24 cellular contexts compared by ENCODE assay signal in the genomic region with DNA sequence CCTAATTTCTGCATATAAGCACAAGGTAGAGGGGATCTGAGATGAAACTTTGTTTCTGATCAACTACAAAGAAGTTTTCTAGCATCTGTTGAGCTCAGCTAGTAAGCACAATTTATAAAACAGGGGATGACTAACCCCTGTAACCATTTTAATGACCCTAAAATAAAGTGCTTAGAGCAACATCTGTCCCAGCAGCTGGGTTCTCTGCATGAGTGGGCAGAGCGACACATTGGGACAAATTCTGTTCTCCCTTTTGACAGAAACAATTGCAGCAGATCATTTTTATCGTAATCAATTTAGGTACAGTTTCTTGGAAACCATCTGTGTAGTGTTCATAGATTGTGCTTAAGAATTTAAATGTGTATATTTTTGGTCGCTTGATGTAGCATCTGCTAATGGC.
DNase-seq lines count a peak whose midpoint lies in the region; ATAC-seq, FAIRE-seq and TF ChIP-seq lines count a peak whose summit lies in the region.
"Had no signal": no experiment of that assay in that cellular context is flagged by ENCODE, and none has a peak within 500 bp of the region (broad histone marks: within the 10 kb centered on the region; RNA-seq: fewer than 3 reads in every experiment).

No MANE protein-coding gene starts in this region.

- H3K27ac ChIP-seq in A673 (ENCODE audit: low read depth, low read length, poor library complexity, severe bottlenecking): no peak overlapping the region
- H3K27ac ChIP-seq in GM23248: no peak overlapping the region
- H3K27ac ChIP-seq in GM12878 (ENCODE audit: control insufficient read depth, insufficient read depth): no peak overlapping the region
- H3K27ac ChIP-seq: BLaER1 treated with 17β-estradiol and CSF1 and Interleukin-3, amounts not matched to agents 10 nM and 100 nM; SK-N-MC had no signal

- H3K4me3 Mint-ChIP-seq in progenitor cell of endocrine pancreas (ENCODE audit: low read depth): no peak overlapping the region
- H3K4me3 Mint-ChIP-seq: CD8-positive, alpha-beta memory T cell; HFFc6 had no signal

- no peaks in the 10 kb centered on the region for H3K27me3 Mint-ChIP-seq in progenitor cell of endocrine pancreas
- H3K27me3 Mint-ChIP-seq: CD8-positive, alpha-beta memory T cell had no signal

- intact Hi-C loops in A673 (cut with micrococcal nuclease; ENCODE audit: unreplicated experiment): no loop called here
- intact Hi-C loops in GM12878 (cut with micrococcal nuclease; ENCODE audit: unreplicated experiment): no loop called here

- no peaks in the 10 kb centered on the region for H3K4me1 Mint-ChIP-seq in progenitor cell of endocrine pancreas (ENCODE audit: low read depth)

- CTCF ChIA-PET in A673 (lab: Charles Lee): no interaction called here
- CTCF ChIA-PET in GM12878 (lab: Yijun Ruan, JAX): interaction anchor here (0.7 to 2.0 kb wide), 11 partner anchors 8 to 1159 kb away, joined by 3 to 8 read pairs (median 3); no protein-coding TSS in a partner anchor

- H3K27me3 ChIP-seq in A673 (replicated peaks; ENCODE audit: insufficient read depth, low read depth, low read length, poor library complexity) (no peaks in the 10 kb centered on the region), GM23248 (replicated peaks; ENCODE audit: insufficient read depth) (no peaks in the 10 kb centered on the region), GM12878 (replicated peaks in 1 of 2; ENCODE audit: control insufficient read depth in 2 of 2, insufficient read depth in 2 of 2, low read length in 1 of 2) (no peaks in the 10 kb centered on the region)
- H3K27me3 ChIP-seq: BLaER1 treated with 17β-estradiol and CSF1 and Interleukin-3, amounts not matched to agents 10 nM and 100 nM had no signal

- H3F3A ChIP-seq in GM23248 (ENCODE audit: insufficient read depth): no peaks in the 10 kb centered on the region

- POLR2A ChIA-PET in A673 (lab: Charles Lee; ENCODE audit: low non-redundant PET) (interaction anchor here (0.6 kb wide), 1 partner anchor 795 kb away, joined by 4 read pairs; no protein-coding TSS in a partner anchor), GM12878 (lab: Charles Lee) (no interaction called here)

- RAD21 ChIA-PET in GM12878 (lab: Charles Lee; ENCODE audit: unreplicated experiment): interaction anchor here (0.7 to 2.3 kb wide), 7 partner anchors 10 to 171 kb away, joined by 3 to 11 read pairs (median 4); no protein-coding TSS in a partner anchor

- H3K9ac ChIP-seq in GM23248 (no peak overlapping the region), GM12878 (ENCODE audit: control insufficient read depth, insufficient read depth, low read length) (no peak overlapping the region)
- H3K9ac ChIP-seq: BLaER1 treated with 17β-estradiol and CSF1 and Interleukin-3, amounts not matched to agents 10 nM and 100 nM had no signal

- 61 to 65% methylated on average over 3 of the region's 3 CpGs for WGBS in GM23248 (ENCODE audit: low coverage in 1 of 2, low lambda C conversion rate in 2 of 2, missing lambda C conversion rate in 2 of 2), 2 experiments
- WGBS in GM12878 (ENCODE audit: insufficient coverage, insufficient replicate concordance, low lambda C conversion rate, missing lambda C conversion rate): 17% methylated on average over 3 of the region's 3 CpGs

- H4K20me1 ChIP-seq in GM23248 (ENCODE audit: insufficient read depth) (no peaks in the 10 kb centered on the region), GM12878 (ENCODE audit: control insufficient read depth, insufficient read depth) (no peaks in the 10 kb centered on the region)
- H4K20me1 ChIP-seq: BLaER1 treated with 17β-estradiol and CSF1 and Interleukin-3, amounts not matched to agents 10 nM and 100 nM had no signal

- ATAC-seq in GM12878: peak; percentile 17; the same call in 2 of the 3 replicates
- ATAC-seq in HG02759 (IDR thresholded peaks at IDR 0.05; ENCODE audit: unreplicated experiment): no peak

- in situ Hi-C loops in GM23248 (cut with MboI) (no loop called here), GM12878 (cut with MboI) (no loop called here)

- H3K4me1 ChIP-seq in A673 (ENCODE audit: insufficient read depth, low read length, poor library complexity, severe bottlenecking) (no peaks in the 10 kb centered on the region), GM23248 (ENCODE audit: insufficient read depth) (no peaks in the 10 kb centered on the region), GM12878 (ENCODE audit: control insufficient read depth, insufficient read depth, low read length) (peaks cover 5% of the 10 kb centered on the region)

- no peak for TF ChIP-seq CTCF in A673 (conservative IDR thresholded peaks at IDR 0.05; ENCODE audit: low read depth, low read length)
- no peak for TF ChIP-seq CTCF in GM12878 (IDR thresholded peaks at IDR 0.05 in 2 of 3, conservative IDR thresholded peaks at IDR 0.05 in 1 of 3; ENCODE audit: control insufficient read depth in 2 of 3, extremely low read depth in 1 of 3, insufficient read depth in 1 of 3, low read depth in 3 of 3, low read length in 3 of 3)
- no peak for TF ChIP-seq CTCF in progenitor cell of endocrine pancreas (IDR thresholded peaks at IDR 0.05; ENCODE audit: unreplicated experiment)

- H3K9me3 ChIP-seq in A673 (ENCODE audit: low read depth, low read length, poor library complexity, severe bottlenecking) (no peaks in the 10 kb centered on the region), GM23248 (ENCODE audit: low read depth) (no peaks in the 10 kb centered on the region), GM12878 (replicated peaks; ENCODE audit: control insufficient read depth, insufficient read depth, low read length) (no peaks in the 10 kb centered on the region; the same call in 2 of the 3 replicates)

- no peak overlapping the region for H3K27ac Mint-ChIP-seq in progenitor cell of endocrine pancreas
- H3K27ac Mint-ChIP-seq: CD8-positive, alpha-beta memory T cell; HFFc6 had no signal

- H3K36me3 ChIP-seq in A673 (ENCODE audit: insufficient read depth, low read length, poor library complexity, severe bottlenecking) (no peaks in the 10 kb centered on the region), GM23248 (ENCODE audit: low read depth) (no peaks in the 10 kb centered on the region), GM12878 (ENCODE audit: control insufficient read depth in 2 of 2, insufficient read depth in 2 of 2, low read length in 1 of 2) (no peaks in the 10 kb centered on the region)
- H3K36me3 ChIP-seq: BLaER1 treated with 17β-estradiol and CSF1 and Interleukin-3, amounts not matched to agents 10 nM and 100 nM had no signal

- H2AFZ ChIP-seq in GM23248 (no peak overlapping the region), GM12878 (ENCODE audit: control insufficient read depth, low read depth, low read length) (no peak overlapping the region)

- TF ChIP-seq EP300 in GM12878 (IDR thresholded peaks at IDR 0.05; ENCODE audit: borderline replicate concordance in 1 of 2, control insufficient read depth in 1 of 2, low read depth in 2 of 2, low read length in 2 of 2): no peak

- H3K4me2 ChIP-seq in GM23248 (ENCODE audit: unreplicated experiment) (no peak overlapping the region), GM12878 (ENCODE audit: control insufficient read depth, insufficient read depth) (no peak overlapping the region)

- BruUV-seq in A673 (replicated peaks; lab: Mats Ljungman, UMichigan) (no TSS peak), GM12878 (replicated peaks; lab: Mats Ljungman, UMichigan) (no TSS peak)

- no peak for TF ChIP-seq POLR2A in GM12878 (IDR thresholded peaks at IDR 0.05; ENCODE audit: low read depth, low read length)

- no peaks in the 10 kb centered on the region for H3K9me3 Mint-ChIP-seq in progenitor cell of endocrine pancreas (ENCODE audit: low read depth)
- H3K9me3 Mint-ChIP-seq: CD8-positive, alpha-beta memory T cell had no signal

- DNase-seq in A673 (ENCODE audit: low spot score) (peak; percentile 36), GM23248 (peak; percentile 15), NCI-H2171 (lab: John Stamatoyannopoulos, UW) (peak; percentile 69), GM12878 (ENCODE audit: low read depth, low spot score) (no peak), COLO829 (ENCODE audit: low spot score) (no peak), progenitor cell of endocrine pancreas (ENCODE audit: low spot score, unreplicated experiment) (no peak), SIG-M5 (lab: John Stamatoyannopoulos, UW) (no peak)
- DNase-seq: CD8-positive, alpha-beta memory T cell; DMS79 treated with DMSO at 0.1 percent for 48 hours; H7; HFFc6; IMR-90; Kasumi-1; MM.1S; NCI-H1105; NCI-H345; OCI-M1; Right ventricle myocardium superior had no signal

- SMC1A ChIA-PET in GM12878 (lab: Charles Lee; ENCODE audit: uncharacterized antibody, unreplicated experiment): interaction anchor here (0.7 to 2.3 kb wide), 22 partner anchors 10 to 172 kb away, joined by 3 to 7 read pairs (median 4); no protein-coding TSS in a partner anchor

- H3K79me2 ChIP-seq in GM23248 (ENCODE audit: insufficient read depth) (no peaks in the 10 kb centered on the region), GM12878 (ENCODE audit: control insufficient read depth, insufficient read depth, low read length) (no peaks in the 10 kb centered on the region)

- TF ChIP-seq RAD21 in GM12878 (IDR thresholded peaks at IDR 0.05; ENCODE audit: insufficient read depth, low read depth, low read length): no peak

- no peaks in the 10 kb centered on the region for H3K9me2 ChIP-seq in GM23248 (ENCODE audit: insufficient read depth)

- no peaks in the 10 kb centered on the region for H3K36me3 Mint-ChIP-seq in progenitor cell of endocrine pancreas (ENCODE audit: insufficient read depth)
- H3K36me3 Mint-ChIP-seq: CD8-positive, alpha-beta memory T cell had no signal

- no peak overlapping the region for H3K4me3 ChIP-seq in A673 (ENCODE audit: low read depth, low read length, poor library complexity, severe bottlenecking)
- H3K4me3 ChIP-seq in GM23248: no peak overlapping the region
- no peak overlapping the region for H3K4me3 ChIP-seq in GM12878
- H3K4me3 ChIP-seq: BLaER1 treated with 17β-estradiol and CSF1 and Interleukin-3, amounts not matched to agents 10 nM and 100 nM; SK-N-MC had no signal

- FAIRE-seq in GM12878 (lab: Jason Lieb, UNC): no peak
- FAIRE-seq: A204.1, D721Med, HTR-8/SVneo had no signal

TF ChIP-seq in GM12878, 131 proteins besides CTCF, POLR2A, EP300 and RAD21 (continues in another document):
- no peak for TF ChIP-seq SIN3A (IDR thresholded peaks at IDR 0.05; ENCODE audit: low read depth, low read length)
- no peak for TF ChIP-seq GABPA (IDR thresholded peaks at IDR 0.05; ENCODE audit: low read depth)
- TF ChIP-seq, protein P1, sequence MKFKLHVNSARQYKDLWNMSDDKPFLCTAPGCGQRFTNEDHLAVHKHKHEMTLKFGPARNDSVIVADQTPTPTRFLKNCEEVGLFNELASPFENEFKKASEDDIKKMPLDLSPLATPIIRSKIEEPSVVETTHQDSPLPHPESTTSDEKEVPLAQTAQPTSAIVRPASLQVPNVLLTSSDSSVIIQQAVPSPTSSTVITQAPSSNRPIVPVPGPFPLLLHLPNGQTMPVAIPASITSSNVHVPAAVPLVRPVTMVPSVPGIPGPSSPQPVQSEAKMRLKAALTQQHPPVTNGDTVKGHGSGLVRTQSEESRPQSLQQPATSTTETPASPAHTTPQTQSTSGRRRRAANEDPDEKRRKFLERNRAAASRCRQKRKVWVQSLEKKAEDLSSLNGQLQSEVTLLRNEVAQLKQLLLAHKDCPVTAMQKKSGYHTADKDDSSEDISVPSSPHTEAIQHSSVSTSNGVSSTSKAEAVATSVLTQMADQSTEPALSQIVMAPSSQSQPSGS (IDR thresholded peaks at IDR 0.05; ENCODE audit: low read length): no peak
- no peak for TF ChIP-seq ASH2L (IDR thresholded peaks at IDR 0.05; ENCODE audit: borderline replicate concordance, low read depth)
- TF ChIP-seq NRF1 (conservative IDR thresholded peaks at IDR 0.05; ENCODE audit: low read depth, low read length): no peak

Comparison
In these comparisons a context has a peak if more than half of its experiments do, and no peak if none do; other contexts are left out.
1. DNase-seq: peak in A673 (single experiment), GM23248 (single experiment) and NCI-H2171 (single experiment); none in GM12878 (single experiment), COLO829 (single experiment), progenitor cell of endocrine pancreas (single experiment) and SIG-M5 (single experiment).